In the genomic region with DNA sequence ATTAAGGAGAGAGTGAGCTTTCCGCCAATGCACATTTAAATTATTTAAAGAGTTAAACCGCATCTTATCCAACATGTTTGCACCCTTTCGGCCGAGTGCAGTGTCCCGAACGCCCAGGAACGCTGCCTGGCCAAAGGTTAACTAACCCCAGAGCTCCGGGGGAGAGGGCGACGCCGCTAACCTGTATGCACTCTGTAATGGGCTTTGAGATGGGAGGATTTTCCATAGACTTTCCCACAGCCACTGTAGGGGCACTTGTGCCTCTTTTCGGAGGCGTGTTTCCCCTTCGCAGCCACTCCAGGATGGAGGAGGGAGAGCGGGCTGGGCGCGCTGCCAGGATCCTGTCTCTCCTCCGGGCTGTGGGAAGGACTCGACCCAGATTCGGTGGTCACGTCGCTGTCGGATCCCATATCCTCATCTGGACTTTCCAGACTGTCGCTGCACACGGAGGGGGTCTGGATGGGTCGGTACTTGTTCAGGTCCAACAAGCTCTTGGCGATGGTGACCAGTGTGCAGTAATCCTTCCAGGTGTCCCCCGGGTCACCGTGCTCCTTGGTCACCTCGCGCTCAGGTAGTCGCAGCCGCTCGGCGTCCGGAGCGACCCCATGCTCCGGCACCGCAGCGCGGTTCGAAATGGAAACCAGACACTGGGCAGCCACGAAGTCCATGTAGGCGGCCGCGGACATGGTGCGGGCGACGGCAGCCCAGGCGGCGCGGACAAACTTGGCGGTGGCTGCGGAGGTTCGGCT, we compare ENCODE assay signal across 1 cellular context.
TF ChIP-seq lines count a peak whose summit lies in the region.

No MANE protein-coding gene starts in this region.

TF ChIP-seq in HepG2, 621 proteins besides CTCF, POLR2A, EP300 and RAD21 (continued from another document and continues in another):
- TF ChIP-seq, protein P1, sequence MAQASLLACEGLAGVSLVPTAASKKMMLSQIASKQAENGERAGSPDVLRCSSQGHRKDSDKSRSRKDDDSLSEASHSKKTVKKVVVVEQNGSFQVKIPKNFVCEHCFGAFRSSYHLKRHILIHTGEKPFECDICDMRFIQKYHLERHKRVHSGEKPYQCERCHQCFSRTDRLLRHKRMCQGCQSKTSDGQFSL (CRISPR knock-in tag; IDR thresholded peaks at IDR 0.05) = no peak
- TF ChIP-seq REL (CRISPR knock-in tag; conservative IDR thresholded peaks at IDR 0.05) (no peak), ZNF367 (CRISPR knock-in tag; IDR thresholded peaks at IDR 0.05; ENCODE audit: borderline replicate concordance) (no peak), ZNF20 (CRISPR knock-in tag; IDR thresholded peaks at IDR 0.05) (no peak), ZNF496 (CRISPR knock-in tag; IDR thresholded peaks at IDR 0.05; ENCODE audit: insufficient replicate concordance) (no peak), BRCA1 (CRISPR knock-in tag; IDR thresholded peaks at IDR 0.05) (no peak), ZMYM3 (CRISPR knock-in tag; IDR thresholded peaks at IDR 0.05) (no peak), PHB2 (IDR thresholded peaks at IDR 0.05; ENCODE audit: partially characterized antibody) (no peak), NFIC (IDR thresholded peaks at IDR 0.05; ENCODE audit: low read length) (no peak), ZNF333 (CRISPR knock-in tag; IDR thresholded peaks at IDR 0.05; ENCODE audit: borderline replicate concordance) (no peak), HOXA9 (CRISPR knock-in tag; IDR thresholded peaks at IDR 0.05; ENCODE audit: borderline replicate concordance) (no peak), BHLHE40 (IDR thresholded peaks at IDR 0.05; ENCODE audit: low read length) (no peak), ZNF460 (CRISPR knock-in tag; IDR thresholded peaks at IDR 0.05; ENCODE audit: borderline replicate concordance) (no peak), MTF2 (CRISPR knock-in tag; IDR thresholded peaks at IDR 0.05; ENCODE audit: borderline replicate concordance) (no peak), ZNF570 (CRISPR knock-in tag; IDR thresholded peaks at IDR 0.05; ENCODE audit: borderline replicate concordance) (no peak), SNAI1 (CRISPR knock-in tag; IDR thresholded peaks at IDR 0.05; ENCODE audit: borderline replicate concordance) (no peak), RNF2 (conservative IDR thresholded peaks at IDR 0.05; ENCODE audit: low read depth) (no peak), ZNF644 (CRISPR knock-in tag; IDR thresholded peaks at IDR 0.05; ENCODE audit: low read depth) (no peak), KLF12 (CRISPR knock-in tag; IDR thresholded peaks at IDR 0.05; ENCODE audit: borderline replicate concordance) (no peak), NCOA2 (CRISPR knock-in tag; IDR thresholded peaks at IDR 0.05) (no peak)
- TF ChIP-seq, protein P2, sequence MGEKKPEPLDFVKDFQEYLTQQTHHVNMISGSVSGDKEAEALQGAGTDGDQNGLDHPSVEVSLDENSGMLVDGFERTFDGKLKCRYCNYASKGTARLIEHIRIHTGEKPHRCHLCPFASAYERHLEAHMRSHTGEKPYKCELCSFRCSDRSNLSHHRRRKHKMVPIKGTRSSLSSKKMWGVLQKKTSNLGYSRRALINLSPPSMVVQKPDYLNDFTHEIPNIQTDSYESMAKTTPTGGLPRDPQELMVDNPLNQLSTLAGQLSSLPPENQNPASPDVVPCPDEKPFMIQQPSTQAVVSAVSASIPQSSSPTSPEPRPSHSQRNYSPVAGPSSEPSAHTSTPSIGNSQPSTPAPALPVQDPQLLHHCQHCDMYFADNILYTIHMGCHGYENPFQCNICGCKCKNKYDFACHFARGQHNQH (CRISPR knock-in tag; IDR thresholded peaks at IDR 0.05) = no peak
- TF ChIP-seq, protein P3, sequence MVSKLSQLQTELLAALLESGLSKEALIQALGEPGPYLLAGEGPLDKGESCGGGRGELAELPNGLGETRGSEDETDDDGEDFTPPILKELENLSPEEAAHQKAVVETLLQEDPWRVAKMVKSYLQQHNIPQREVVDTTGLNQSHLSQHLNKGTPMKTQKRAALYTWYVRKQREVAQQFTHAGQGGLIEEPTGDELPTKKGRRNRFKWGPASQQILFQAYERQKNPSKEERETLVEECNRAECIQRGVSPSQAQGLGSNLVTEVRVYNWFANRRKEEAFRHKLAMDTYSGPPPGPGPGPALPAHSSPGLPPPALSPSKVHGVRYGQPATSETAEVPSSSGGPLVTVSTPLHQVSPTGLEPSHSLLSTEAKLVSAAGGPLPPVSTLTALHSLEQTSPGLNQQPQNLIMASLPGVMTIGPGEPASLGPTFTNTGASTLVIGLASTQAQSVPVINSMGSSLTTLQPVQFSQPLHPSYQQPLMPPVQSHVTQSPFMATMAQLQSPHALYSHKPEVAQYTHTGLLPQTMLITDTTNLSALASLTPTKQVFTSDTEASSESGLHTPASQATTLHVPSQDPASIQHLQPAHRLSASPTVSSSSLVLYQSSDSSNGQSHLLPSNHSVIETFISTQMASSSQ (IDR thresholded peaks at IDR 0.05; ENCODE audit: low read depth) = no peak
- TF ChIP-seq, protein P3 (CRISPR knock-in tag; IDR thresholded peaks at IDR 0.05; ENCODE audit: borderline replicate concordance) = no peak
- TF ChIP-seq, protein P4, sequence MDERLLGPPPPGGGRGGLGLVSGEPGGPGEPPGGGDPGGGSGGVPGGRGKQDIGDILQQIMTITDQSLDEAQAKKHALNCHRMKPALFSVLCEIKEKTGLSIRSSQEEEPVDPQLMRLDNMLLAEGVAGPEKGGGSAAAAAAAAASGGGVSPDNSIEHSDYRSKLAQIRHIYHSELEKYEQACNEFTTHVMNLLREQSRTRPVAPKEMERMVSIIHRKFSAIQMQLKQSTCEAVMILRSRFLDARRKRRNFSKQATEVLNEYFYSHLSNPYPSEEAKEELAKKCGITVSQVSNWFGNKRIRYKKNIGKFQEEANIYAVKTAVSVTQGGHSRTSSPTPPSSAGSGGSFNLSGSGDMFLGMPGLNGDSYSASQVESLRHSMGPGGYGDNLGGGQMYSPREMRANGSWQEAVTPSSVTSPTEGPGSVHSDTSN (CRISPR knock-in tag; IDR thresholded peaks at IDR 0.05) = no peak
- TF ChIP-seq, protein P5, sequence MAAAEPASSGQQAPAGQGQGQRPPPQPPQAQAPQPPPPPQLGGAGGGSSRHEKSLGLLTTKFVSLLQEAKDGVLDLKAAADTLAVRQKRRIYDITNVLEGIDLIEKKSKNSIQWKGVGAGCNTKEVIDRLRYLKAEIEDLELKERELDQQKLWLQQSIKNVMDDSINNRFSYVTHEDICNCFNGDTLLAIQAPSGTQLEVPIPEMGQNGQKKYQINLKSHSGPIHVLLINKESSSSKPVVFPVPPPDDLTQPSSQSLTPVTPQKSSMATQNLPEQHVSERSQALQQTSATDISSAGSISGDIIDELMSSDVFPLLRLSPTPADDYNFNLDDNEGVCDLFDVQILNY (CRISPR knock-in tag; conservative IDR thresholded peaks at IDR 0.05) = no peak
- TF ChIP-seq, protein P6, sequence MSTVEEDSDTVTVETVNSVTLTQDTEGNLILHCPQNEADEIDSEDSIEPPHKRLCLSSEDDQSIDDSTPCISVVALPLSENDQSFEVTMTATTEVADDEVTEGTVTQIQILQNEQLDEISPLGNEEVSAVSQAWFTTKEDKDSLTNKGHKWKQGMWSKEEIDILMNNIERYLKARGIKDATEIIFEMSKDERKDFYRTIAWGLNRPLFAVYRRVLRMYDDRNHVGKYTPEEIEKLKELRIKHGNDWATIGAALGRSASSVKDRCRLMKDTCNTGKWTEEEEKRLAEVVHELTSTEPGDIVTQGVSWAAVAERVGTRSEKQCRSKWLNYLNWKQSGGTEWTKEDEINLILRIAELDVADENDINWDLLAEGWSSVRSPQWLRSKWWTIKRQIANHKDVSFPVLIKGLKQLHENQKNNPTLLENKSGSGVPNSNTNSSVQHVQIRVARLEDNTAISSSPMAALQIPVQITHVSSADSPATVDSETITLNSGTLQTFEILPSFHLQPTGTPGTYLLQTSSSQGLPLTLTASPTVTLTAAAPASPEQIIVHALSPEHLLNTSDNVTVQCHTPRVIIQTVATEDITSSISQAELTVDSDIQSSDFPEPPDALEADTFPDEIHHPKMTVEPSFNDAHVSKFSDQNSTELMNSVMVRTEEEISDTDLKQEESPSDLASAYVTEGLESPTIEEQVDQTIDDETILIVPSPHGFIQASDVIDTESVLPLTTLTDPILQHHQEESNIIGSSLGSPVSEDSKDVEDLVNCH (CRISPR knock-in tag; IDR thresholded peaks at IDR 0.05) = no peak
- TF ChIP-seq, protein P7, sequence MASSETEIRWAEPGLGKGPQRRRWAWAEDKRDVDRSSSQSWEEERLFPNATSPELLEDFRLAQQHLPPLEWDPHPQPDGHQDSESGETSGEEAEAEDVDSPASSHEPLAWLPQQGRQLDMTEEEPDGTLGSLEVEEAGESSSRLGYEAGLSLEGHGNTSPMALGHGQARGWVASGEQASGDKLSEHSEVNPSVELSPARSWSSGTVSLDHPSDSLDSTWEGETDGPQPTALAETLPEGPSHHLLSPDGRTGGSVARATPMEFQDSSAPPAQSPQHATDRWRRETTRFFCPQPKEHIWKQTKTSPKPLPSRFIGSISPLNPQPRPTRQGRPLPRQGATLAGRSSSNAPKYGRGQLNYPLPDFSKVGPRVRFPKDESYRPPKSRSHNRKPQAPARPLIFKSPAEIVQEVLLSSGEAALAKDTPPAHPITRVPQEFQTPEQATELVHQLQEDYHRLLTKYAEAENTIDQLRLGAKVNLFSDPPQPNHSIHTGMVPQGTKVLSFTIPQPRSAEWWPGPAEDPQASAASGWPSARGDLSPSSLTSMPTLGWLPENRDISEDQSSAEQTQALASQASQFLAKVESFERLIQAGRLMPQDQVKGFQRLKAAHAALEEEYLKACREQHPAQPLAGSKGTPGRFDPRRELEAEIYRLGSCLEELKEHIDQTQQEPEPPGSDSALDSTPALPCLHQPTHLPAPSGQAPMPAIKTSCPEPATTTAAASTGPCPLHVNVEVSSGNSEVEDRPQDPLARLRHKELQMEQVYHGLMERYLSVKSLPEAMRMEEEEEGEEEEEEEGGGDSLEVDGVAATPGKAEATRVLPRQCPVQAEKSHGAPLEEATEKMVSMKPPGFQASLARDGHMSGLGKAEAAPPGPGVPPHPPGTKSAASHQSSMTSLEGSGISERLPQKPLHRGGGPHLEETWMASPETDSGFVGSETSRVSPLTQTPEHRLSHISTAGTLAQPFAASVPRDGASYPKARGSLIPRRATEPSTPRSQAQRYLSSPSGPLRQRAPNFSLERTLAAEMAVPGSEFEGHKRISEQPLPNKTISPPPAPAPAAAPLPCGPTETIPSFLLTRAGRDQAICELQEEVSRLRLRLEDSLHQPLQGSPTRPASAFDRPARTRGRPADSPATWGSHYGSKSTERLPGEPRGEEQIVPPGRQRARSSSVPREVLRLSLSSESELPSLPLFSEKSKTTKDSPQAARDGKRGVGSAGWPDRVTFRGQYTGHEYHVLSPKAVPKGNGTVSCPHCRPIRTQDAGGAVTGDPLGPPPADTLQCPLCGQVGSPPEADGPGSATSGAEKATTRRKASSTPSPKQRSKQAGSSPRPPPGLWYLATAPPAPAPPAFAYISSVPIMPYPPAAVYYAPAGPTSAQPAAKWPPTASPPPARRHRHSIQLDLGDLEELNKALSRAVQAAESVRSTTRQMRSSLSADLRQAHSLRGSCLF (CRISPR knock-in tag; IDR thresholded peaks at IDR 0.05; ENCODE audit: borderline replicate concordance) = no peak
- TF ChIP-seq, protein P8, sequence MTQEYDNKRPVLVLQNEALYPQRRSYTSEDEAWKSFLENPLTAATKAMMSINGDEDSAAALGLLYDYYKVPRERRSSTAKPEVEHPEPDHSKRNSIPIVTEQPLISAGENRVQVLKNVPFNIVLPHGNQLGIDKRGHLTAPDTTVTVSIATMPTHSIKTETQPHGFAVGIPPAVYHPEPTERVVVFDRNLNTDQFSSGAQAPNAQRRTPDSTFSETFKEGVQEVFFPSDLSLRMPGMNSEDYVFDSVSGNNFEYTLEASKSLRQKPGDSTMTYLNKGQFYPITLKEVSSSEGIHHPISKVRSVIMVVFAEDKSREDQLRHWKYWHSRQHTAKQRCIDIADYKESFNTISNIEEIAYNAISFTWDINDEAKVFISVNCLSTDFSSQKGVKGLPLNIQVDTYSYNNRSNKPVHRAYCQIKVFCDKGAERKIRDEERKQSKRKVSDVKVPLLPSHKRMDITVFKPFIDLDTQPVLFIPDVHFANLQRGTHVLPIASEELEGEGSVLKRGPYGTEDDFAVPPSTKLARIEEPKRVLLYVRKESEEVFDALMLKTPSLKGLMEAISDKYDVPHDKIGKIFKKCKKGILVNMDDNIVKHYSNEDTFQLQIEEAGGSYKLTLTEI (CRISPR knock-in tag; conservative IDR thresholded peaks at IDR 0.05) = no peak
- TF ChIP-seq, protein P9, sequence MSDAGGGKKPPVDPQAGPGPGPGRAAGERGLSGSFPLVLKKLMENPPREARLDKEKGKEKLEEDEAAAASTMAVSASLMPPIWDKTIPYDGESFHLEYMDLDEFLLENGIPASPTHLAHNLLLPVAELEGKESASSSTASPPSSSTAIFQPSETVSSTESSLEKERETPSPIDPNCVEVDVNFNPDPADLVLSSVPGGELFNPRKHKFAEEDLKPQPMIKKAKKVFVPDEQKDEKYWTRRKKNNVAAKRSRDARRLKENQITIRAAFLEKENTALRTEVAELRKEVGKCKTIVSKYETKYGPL (CRISPR knock-in tag; IDR thresholded peaks at IDR 0.05) = no peak
- TF ChIP-seq, protein P10, sequence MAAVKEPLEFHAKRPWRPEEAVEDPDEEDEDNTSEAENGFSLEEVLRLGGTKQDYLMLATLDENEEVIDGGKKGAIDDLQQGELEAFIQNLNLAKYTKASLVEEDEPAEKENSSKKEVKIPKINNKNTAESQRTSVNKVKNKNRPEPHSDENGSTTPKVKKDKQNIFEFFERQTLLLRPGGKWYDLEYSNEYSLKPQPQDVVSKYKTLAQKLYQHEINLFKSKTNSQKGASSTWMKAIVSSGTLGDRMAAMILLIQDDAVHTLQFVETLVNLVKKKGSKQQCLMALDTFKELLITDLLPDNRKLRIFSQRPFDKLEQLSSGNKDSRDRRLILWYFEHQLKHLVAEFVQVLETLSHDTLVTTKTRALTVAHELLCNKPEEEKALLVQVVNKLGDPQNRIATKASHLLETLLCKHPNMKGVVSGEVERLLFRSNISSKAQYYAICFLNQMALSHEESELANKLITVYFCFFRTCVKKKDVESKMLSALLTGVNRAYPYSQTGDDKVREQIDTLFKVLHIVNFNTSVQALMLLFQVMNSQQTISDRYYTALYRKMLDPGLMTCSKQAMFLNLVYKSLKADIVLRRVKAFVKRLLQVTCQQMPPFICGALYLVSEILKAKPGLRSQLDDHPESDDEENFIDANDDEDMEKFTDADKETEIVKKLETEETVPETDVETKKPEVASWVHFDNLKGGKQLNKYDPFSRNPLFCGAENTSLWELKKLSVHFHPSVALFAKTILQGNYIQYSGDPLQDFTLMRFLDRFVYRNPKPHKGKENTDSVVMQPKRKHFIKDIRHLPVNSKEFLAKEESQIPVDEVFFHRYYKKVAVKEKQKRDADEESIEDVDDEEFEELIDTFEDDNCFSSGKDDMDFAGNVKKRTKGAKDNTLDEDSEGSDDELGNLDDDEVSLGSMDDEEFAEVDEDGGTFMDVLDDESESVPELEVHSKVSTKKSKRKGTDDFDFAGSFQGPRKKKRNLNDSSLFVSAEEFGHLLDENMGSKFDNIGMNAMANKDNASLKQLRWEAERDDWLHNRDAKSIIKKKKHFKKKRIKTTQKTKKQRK (IDR thresholded peaks at IDR 0.05; ENCODE audit: low read length) = no peak
